In the genomic region with DNA sequence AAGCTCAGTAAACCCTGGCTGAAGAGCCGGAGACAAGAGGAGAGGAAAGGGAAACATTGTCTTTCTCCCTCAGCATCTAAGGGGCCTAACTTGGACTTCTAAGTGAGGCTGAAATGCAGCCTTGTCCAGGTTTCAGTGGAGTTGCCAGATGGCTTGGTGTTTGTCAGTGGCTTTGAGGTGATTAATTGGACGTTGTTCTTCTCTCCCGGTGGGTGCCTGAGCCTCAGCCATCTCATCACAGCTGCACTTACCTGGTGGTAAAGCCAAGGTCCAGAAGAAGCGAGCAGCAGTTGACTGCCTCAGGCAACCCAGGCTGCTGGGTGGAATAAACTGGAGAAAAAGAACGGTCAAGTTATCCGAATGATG, we compare ENCODE assay signal across 16 cellular contexts.
DNase-seq lines count a peak whose midpoint lies in the region; ATAC-seq, FAIRE-seq and TF ChIP-seq lines count a peak whose summit lies in the region.
"Had no signal": no experiment of that assay in that cellular context is flagged by ENCODE, and none has a peak within 500 bp of the region (broad histone marks: within the 10 kb centered on the region; RNA-seq: fewer than 3 reads in every experiment).

No MANE protein-coding gene starts in this region.

- H3K36me3 ChIP-seq in BLaER1 treated with 17β-estradiol and CSF1 and Interleukin-3, amounts not matched to agents 10 nM and 100 nM: no peaks in the 10 kb centered on the region
- H3K36me3 ChIP-seq in OCI-LY7 (ENCODE audit: insufficient read depth, low read length): no peaks in the 10 kb centered on the region
- H3K36me3 ChIP-seq in endothelial cell of umbilical vein (ENCODE audit: control insufficient read depth in 2 of 2, extremely low read depth in 1 of 2, insufficient read depth in 2 of 2, low read length in 2 of 2): no peaks in the 10 kb centered on the region

- peaks cover 20% of the 10 kb centered on the region for H3K36me3 Mint-ChIP-seq in HFFc6 (ENCODE audit: low read depth)
- no peaks in the 10 kb centered on the region for H3K36me3 Mint-ChIP-seq in activated T-helper 17 cell treated with anti-CD3 and anti-CD28 coated beads, Interleukin-2, amount 50 U/mL, for 72 hours (ENCODE audit: low read depth)
- H3K36me3 Mint-ChIP-seq: T-cell had no signal

- H3K4me3 Mint-ChIP-seq in HFFc6: peak overlapping the region; percentile 14; the same call in 1 of the 2 replicates
- H3K4me3 Mint-ChIP-seq in activated T-helper 17 cell treated with anti-CD3 and anti-CD28 coated beads, Interleukin-2, amount 50 U/mL, for 72 hours: no peak overlapping the region
- H3K4me3 Mint-ChIP-seq: T-cell had no signal

- POLR2A ChIA-PET in OCI-LY7 (lab: Charles Lee): no interaction called here
- POLR2A ChIA-PET in endothelial cell of umbilical vein (lab: Charles Lee): interaction anchor here (0.6 kb wide), 1 partner anchor 26 kb away, joined by 3 read pairs; no protein-coding TSS in a partner anchor

- dilution Hi-C loops in endothelial cell of umbilical vein (cut with MboI; ENCODE audit: extremely low pct_ligation_motif_present, low sequenced_read_pairs): no loop called here

- peaks cover 20 to 29% (median 21%) of the 10 kb centered on the region in 11 experiments for H3K9me3 ChIP-seq in BLaER1 treated with 17β-estradiol and CSF1 and Interleukin-3, amounts not matched to agents 10 nM and 100 nM (replicated peaks in 1 of 11)
- H3K9me3 ChIP-seq in OCI-LY7 (ENCODE audit: low read length) (peaks cover 9% of the 10 kb centered on the region; the same call in 1 of the 2 replicates), endothelial cell of umbilical vein (replicated peaks; ENCODE audit: control insufficient read depth, insufficient read depth, low read length) (no peaks in the 10 kb centered on the region)

- no peak for TF ChIP-seq CTCF in HFFc6 (IDR thresholded peaks at IDR 0.05)
- TF ChIP-seq CTCF in OCI-LY7 (conservative IDR thresholded peaks at IDR 0.05; ENCODE audit: low read length): no peak
- no peak for TF ChIP-seq CTCF in endothelial cell of umbilical vein (IDR thresholded peaks at IDR 0.05; ENCODE audit: extremely low read depth in 1 of 2, insufficient read depth in 1 of 2, low read depth in 1 of 2, low read length in 2 of 2)

- H3K4me3 ChIP-seq in BLaER1 treated with 17β-estradiol and CSF1 and Interleukin-3, amounts not matched to agents 10 nM and 100 nM: peak overlapping the region in 1 of 10 experiments; percentile 24; a peak in 1 of 20 replicates
- no peak overlapping the region for H3K4me3 ChIP-seq in OCI-LY7 (ENCODE audit: low read depth, low read length, poor library complexity, severe bottlenecking)
- H3K4me3 ChIP-seq in endothelial cell of umbilical vein (replicated peaks in 1 of 3; ENCODE audit: insufficient read depth in 1 of 3, low read depth in 1 of 3, low read length in 3 of 3): no peak overlapping the region
- H3K4me3 ChIP-seq: A549 had no signal

- H3K27me3 ChIP-seq in BLaER1 treated with 17β-estradiol and CSF1 and Interleukin-3, amounts not matched to agents 10 nM and 100 nM: no peaks in the 10 kb centered on the region; a peak in 1 of 22 replicates
- no peaks in the 10 kb centered on the region for H3K27me3 ChIP-seq in endothelial cell of umbilical vein (ENCODE audit: control insufficient read depth in 2 of 2, insufficient read depth in 2 of 2, low read length in 2 of 2)

- BruUV-seq in OCI-LY7 (replicated peaks; lab: Mats Ljungman, UMichigan) (no TSS peak), endothelial cell of umbilical vein (replicated peaks; lab: Mats Ljungman, UMichigan) (no TSS peak)

- intact Hi-C loops in OCI-LY7 (cut with micrococcal nuclease; ENCODE audit: unreplicated experiment) (no loop called here), endothelial cell of umbilical vein (cut with micrococcal nuclease) (loop anchor here (5.0 kb wide), 1 partner anchor 636 kb away; no protein-coding TSS in a partner anchor)

- H3K27ac Mint-ChIP-seq in HFFc6: peak overlapping the region; percentile 87
- H3K27ac Mint-ChIP-seq in activated T-helper 17 cell treated with anti-CD3 and anti-CD28 coated beads, Interleukin-2, amount 50 U/mL, for 72 hours: no peak overlapping the region
- H3K27ac Mint-ChIP-seq: T-cell had no signal

- ATAC-seq in activated T-helper 17 cell treated with anti-CD3 and anti-CD28 coated beads, Interleukin-2, amount 50 U/mL, for 72 hours (replicated peaks): no peak
- ATAC-seq: T-cell had no signal

- CTCF ChIA-PET in OCI-LY7 (lab: Charles Lee; ENCODE audit: unreplicated experiment): no interaction called here
- CTCF ChIA-PET in endothelial cell of umbilical vein (lab: Charles Lee): interaction anchor here (1.5 to 2.3 kb wide), 4 partner anchors 9 to 14 kb away, joined by 4 to 9 read pairs (median 6); no protein-coding TSS in a partner anchor

- peak overlapping the region; percentile 72 to 95 (median 87) for H3K4me2 ChIP-seq in BLaER1 treated with 17β-estradiol and CSF1 and Interleukin-3, amounts not matched to agents 10 nM and 100 nM
- H3K4me2 ChIP-seq in OCI-LY7 (ENCODE audit: low read length) (peak overlapping the region; percentile 67), endothelial cell of umbilical vein (ENCODE audit: insufficient read depth, low read length) (no peak overlapping the region)
- H3K4me2 ChIP-seq: A549 had no signal

- no peaks in the 10 kb centered on the region for H3K9me1 ChIP-seq in endothelial cell of umbilical vein (replicated peaks; ENCODE audit: control insufficient read depth, extremely low read depth, insufficient read depth, low read length)

- H3K79me2 ChIP-seq in OCI-LY7 (ENCODE audit: insufficient read depth, low read depth, low read length) (no peaks in the 10 kb centered on the region), endothelial cell of umbilical vein (ENCODE audit: control insufficient read depth, insufficient read depth, low read length) (no peaks in the 10 kb centered on the region)

- H3K27me3 Mint-ChIP-seq in HFFc6 (ENCODE audit: insufficient read depth): peaks cover under 1% of the 10 kb centered on the region
- peaks cover 32% of the 10 kb centered on the region for H3K27me3 Mint-ChIP-seq in activated T-helper 17 cell treated with anti-CD3 and anti-CD28 coated beads, Interleukin-2, amount 50 U/mL, for 72 hours

- no peak for FAIRE-seq in endothelial cell of umbilical vein (lab: Jason Lieb, UNC)
- FAIRE-seq: A549 had no signal

- H4K20me1 ChIP-seq in BLaER1 treated with 17β-estradiol and CSF1 and Interleukin-3, amounts not matched to agents 10 nM and 100 nM: peaks cover 0 to 6% (median 0%) of the 10 kb centered on the region in 11 experiments; a peak in 2 of 22 replicates
- no peaks in the 10 kb centered on the region for H4K20me1 ChIP-seq in OCI-LY7 (ENCODE audit: insufficient read depth, low read length)
- H4K20me1 ChIP-seq in endothelial cell of umbilical vein (replicated peaks; ENCODE audit: control insufficient read depth, extremely low read depth, insufficient read depth, low read length): no peaks in the 10 kb centered on the region

- peaks cover 20 to 36% (median 33%) of the 10 kb centered on the region in 10 experiments for H3K4me1 ChIP-seq in BLaER1 treated with 17β-estradiol and CSF1 and Interleukin-3, amounts not matched to agents 10 nM and 100 nM
- H3K4me1 ChIP-seq in OCI-LY7 (ENCODE audit: insufficient read depth, low read length, poor library complexity, severe bottlenecking) (peaks cover 26% of the 10 kb centered on the region), endothelial cell of umbilical vein (ENCODE audit: control insufficient read depth, extremely low read depth, insufficient read depth, low read length) (peaks cover 16% of the 10 kb centered on the region)
- H3K4me1 ChIP-seq: A549 had no signal

- H3K9me2 ChIP-seq in OCI-LY7 (ENCODE audit: insufficient read depth, low read length): no peaks in the 10 kb centered on the region

- H3K4me1 Mint-ChIP-seq in HFFc6 (ENCODE audit: low read depth): peaks cover 49% of the 10 kb centered on the region
- no peaks in the 10 kb centered on the region for H3K4me1 Mint-ChIP-seq in activated T-helper 17 cell treated with anti-CD3 and anti-CD28 coated beads, Interleukin-2, amount 50 U/mL, for 72 hours
- H3K4me1 Mint-ChIP-seq: T-cell had no signal

- peak overlapping the region in 8 of 11 experiments; percentile 4 to 73 (median 47); a peak in 12 of 22 replicates for H3K27ac ChIP-seq in BLaER1 treated with 17β-estradiol and CSF1 and Interleukin-3, amounts not matched to agents 10 nM and 100 nM
- H3K27ac ChIP-seq in OCI-LY7 (ENCODE audit: low read depth, low read length, poor library complexity, severe bottlenecking): peak overlapping the region; percentile 55
- H3K27ac ChIP-seq in endothelial cell of umbilical vein (ENCODE audit: insufficient read depth, low read depth, low read length): no peak overlapping the region
- H3K27ac ChIP-seq: A549, C4-2B had no signal

- TF ChIP-seq POLR2A in endothelial cell of umbilical vein (IDR thresholded peaks at IDR 0.05; ENCODE audit: low read depth, low read length): no peak

- peaks cover 10% of the 10 kb centered on the region for H3K9me3 Mint-ChIP-seq in HFFc6
- no peaks in the 10 kb centered on the region for H3K9me3 Mint-ChIP-seq in activated T-helper 17 cell treated with anti-CD3 and anti-CD28 coated beads, Interleukin-2, amount 50 U/mL, for 72 hours

- DNase-seq in HFFc6 (no peak), OCI-LY7 (ENCODE audit: low spot score) (no peak), endothelial cell of umbilical vein (ENCODE audit: low read depth, low spot score) (no peak), NCI-H2196 treated with DMSO at 0.1 percent for 48 hours (lab: John Stamatoyannopoulos, UW; ENCODE audit: unreplicated experiment) (no peak), HT-29 (ENCODE audit: low spot score) (no peak)
- no peak for DNase-seq in activated CD8-positive, alpha-beta memory T cell treated with anti-CD3 and anti-CD28 coated beads, Interleukin-2, amount 50 U/mL, for 48 hours
- DNase-seq: NCI-H1105 treated with DMSO at 0.1 percent for 48 hours, NCI-H2029, NCI-H2171, NCI-H446 treated with DMSO at 0.1 percent for 48 hours, NCI-H748 treated with DMSO at 0.1 percent for 48 hours, T-cell had no signal

- H3K9ac ChIP-seq in BLaER1 treated with 17β-estradiol and CSF1 and Interleukin-3, amounts not matched to agents 10 nM and 100 nM: peak overlapping the region in 5 of 11 experiments; percentile 15 to 65 (median 50); a peak in 7 of 22 replicates
- no peak overlapping the region for H3K9ac ChIP-seq in endothelial cell of umbilical vein (replicated peaks; ENCODE audit: extremely low read depth, insufficient read depth, low read length)

- peak overlapping the region; percentile 80 for H2AFZ ChIP-seq in OCI-LY7 (ENCODE audit: low read length)
- H2AFZ ChIP-seq in endothelial cell of umbilical vein (ENCODE audit: low read depth, low read length): peak overlapping the region; percentile 14

TF ChIP-seq in endothelial cell of umbilical vein, 7 proteins besides CTCF, POLR2A, EP300 and RAD21 (continues in another document):
- TF ChIP-seq POLR2AphosphoS5 (IDR thresholded peaks at IDR 0.05; ENCODE audit: insufficient read depth, low read depth, low read length): no peak
- no peak for TF ChIP-seq JUN (IDR thresholded peaks at IDR 0.05; ENCODE audit: borderline replicate concordance, insufficient read depth, insufficient read length, low read depth)
- TF ChIP-seq MYC (IDR thresholded peaks at IDR 0.05; ENCODE audit: low read depth, low read length): no peak
- no peak for TF ChIP-seq EZH2 (IDR thresholded peaks at IDR 0.05; ENCODE audit: borderline replicate concordance, low read depth, low read length, severe bottlenecking)
- no peak for TF ChIP-seq FOS (IDR thresholded peaks at IDR 0.05; ENCODE audit: borderline replicate concordance, insufficient read depth, low read length)
